In the genomic region with DNA sequence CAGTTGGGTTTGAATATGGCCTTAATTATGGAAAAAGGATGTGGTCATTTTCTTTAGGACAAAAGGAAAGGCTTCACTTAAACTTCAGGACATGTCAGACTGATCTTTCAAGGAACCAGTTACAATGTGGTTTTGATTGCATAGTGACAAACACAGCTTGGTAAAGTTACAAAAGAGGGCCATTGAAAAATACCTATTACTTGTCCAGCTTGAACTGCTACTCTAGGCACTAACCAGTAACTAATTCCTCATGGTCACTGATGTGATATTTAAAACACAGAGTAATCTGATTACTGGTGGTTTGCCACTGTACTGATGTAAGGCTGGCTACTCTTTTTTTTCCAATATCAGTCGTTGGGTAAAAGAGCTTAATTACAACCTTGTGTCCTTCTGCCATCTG, we compare ENCODE assay signal across 17 cellular contexts. TPM values are rescaled to one million over a fixed set of nuclear protein-coding genes. Genes with fewer than 3 reads are reported as not detected.
DNase-seq lines count a peak whose midpoint lies in the region; ATAC-seq, FAIRE-seq and TF ChIP-seq lines count a peak whose summit lies in the region.
"Had no signal": no experiment of that assay in that cellular context is flagged by ENCODE, and none has a peak within 500 bp of the region (broad histone marks: within the 10 kb centered on the region; RNA-seq: fewer than 3 reads in every experiment).

No MANE protein-coding gene starts in this region.

- H3K9me2 ChIP-seq in SK-N-SH: no peaks in the 10 kb centered on the region

- H3K9me3 ChIP-seq in SK-N-SH (no peaks in the 10 kb centered on the region), RWPE2 (ENCODE audit: severe bottlenecking) (no peaks in the 10 kb centered on the region), fibroblast of lung (ENCODE audit: control insufficient read depth, insufficient read depth, low read depth, low read length) (no peaks in the 10 kb centered on the region), tibial artery (no peaks in the 10 kb centered on the region), kidney (ENCODE audit: control insufficient read depth in 1 of 2, low read length in 2 of 2) (no peaks in the 10 kb centered on the region)

- H2AFZ ChIP-seq in SK-N-SH (ENCODE audit: low read depth) (no peak overlapping the region), fibroblast of lung (ENCODE audit: low read length) (no peak overlapping the region)

- CTCF ChIA-PET in SK-N-SH (lab: Yijun Ruan, JAX): interaction anchor here (0.9 to 14.7 kb wide), 13 partner anchors 13 to 570 kb away, joined by 3 to 428 read pairs (median 10); a partner anchor contains a TSS

- intact Hi-C loops in tibial artery (cut with DNase I; ENCODE audit: low total_unique reads) (no loop called here), kidney (cut with DNase I) (no loop called here), CD14-positive monocyte (cut with micrococcal nuclease) (loop anchor here in 1 of 2 donors (10.0 kb wide), 1 partner anchor 98 kb away; no protein-coding TSS in a partner anchor)

- TF ChIP-seq RAD21 in SK-N-SH (IDR thresholded peaks at IDR 0.05; ENCODE audit: low read length): no peak

- POLR2A ChIA-PET in SK-N-SH (lab: Yijun Ruan, JAX): interaction anchor here (1.3 kb wide), 1 partner anchor 22 kb away, joined by 5 read pairs; a partner anchor contains a TSS

- H3K27ac ChIP-seq in SK-N-SH (ENCODE audit: low read depth in 2 of 2, low read length in 1 of 2) (peak overlapping the region; percentile 35 to 43; a peak in 3 of 4 replicates), RWPE2 (ENCODE audit: poor library complexity, severe bottlenecking) (peak overlapping the region; percentile 63), fibroblast of lung (ENCODE audit: insufficient read depth, low read length) (peak overlapping the region; percentile 13), tibial artery (peak overlapping the region; percentile 87 to 90), kidney (ENCODE audit: low read depth in 2 of 2, low read length in 2 of 2) (no peak overlapping the region)

- H3K36me3 Mint-ChIP-seq in CD14-positive monocyte: peaks cover 14 to 23% of the 10 kb centered on the region in 2 donors
- H3K36me3 Mint-ChIP-seq: WTC11 had no signal

- H3K9me3 Mint-ChIP-seq in CD14-positive monocyte: no peaks in the 10 kb centered on the region
- H3K9me3 Mint-ChIP-seq: activated T-cell treated with anti-CD3 and anti-CD28 coated beads, Interleukin-2, amount 50 U/mL, for 72 hours; neural crest cell; stimulated activated memory B cell treated with anti-CD40 and anti-IgM and Interleukin-4, amounts not matched to agents 10 μg/mL and 1 μg/mL and 100 μg/mL, for 72 hours; WTC11 had no signal

- no peak for TF ChIP-seq EP300 in SK-N-SH (IDR thresholded peaks at IDR 0.05; ENCODE audit: borderline replicate concordance in 1 of 2, low read depth in 1 of 2, low read length in 1 of 2)

- H3K4me2 ChIP-seq in SK-N-SH (no peak overlapping the region), fibroblast of lung (ENCODE audit: extremely low read depth, insufficient read depth, low read length) (no peak overlapping the region)

- TF ChIP-seq POLR2A in GM18505 (IDR thresholded peaks at IDR 0.05; ENCODE audit: borderline replicate concordance, extremely low read depth, insufficient read depth, insufficient read length): no peak

- no peaks in the 10 kb centered on the region for H3K27me3 ChIP-seq in SK-N-SH (ENCODE audit: insufficient read depth)
- no peaks in the 10 kb centered on the region for H3K27me3 ChIP-seq in RWPE2 (ENCODE audit: insufficient read depth, poor library complexity, severe bottlenecking)
- no peaks in the 10 kb centered on the region for H3K27me3 ChIP-seq in fibroblast of lung (ENCODE audit: control insufficient read depth, insufficient read depth, low read length)
- H3K27me3 ChIP-seq in tibial artery: no peaks in the 10 kb centered on the region

- no peak overlapping the region for H3K4me3 ChIP-seq in SK-N-SH (ENCODE audit: low read depth in 2 of 2, low read length in 1 of 2)
- no peak overlapping the region for H3K4me3 ChIP-seq in RWPE2 (ENCODE audit: severe bottlenecking)
- no peak overlapping the region for H3K4me3 ChIP-seq in fibroblast of lung (replicated peaks in 1 of 4; ENCODE audit: control extremely low read depth in 1 of 4, insufficient read depth in 1 of 4, low read depth in 3 of 4, low read length in 4 of 4)
- no peak overlapping the region for H3K4me3 ChIP-seq in tibial artery
- no peak overlapping the region for H3K4me3 ChIP-seq in kidney (ENCODE audit: low read length in 2 of 2)

- FAIRE-seq in kidney (lab: Jason Lieb, UNC): no peak
- FAIRE-seq: keratinocyte had no signal

- H3K36me3 ChIP-seq in SK-N-SH (replicated peaks in 1 of 2; ENCODE audit: control insufficient read depth in 1 of 2, insufficient read depth in 2 of 2, low read length in 1 of 2) (peaks cover 0 to 11% of the 10 kb centered on the region in 2 experiments), RWPE2 (ENCODE audit: low read depth) (peaks cover 55% of the 10 kb centered on the region), fibroblast of lung (ENCODE audit: control insufficient read depth, insufficient read depth, low read length) (no peaks in the 10 kb centered on the region), tibial artery (no peaks in the 10 kb centered on the region), kidney (ENCODE audit: control insufficient read depth in 1 of 2, insufficient read depth in 2 of 2, low read length in 2 of 2) (no peaks in the 10 kb centered on the region)

- no peaks in the 10 kb centered on the region for H3K79me2 ChIP-seq in SK-N-SH (ENCODE audit: insufficient read depth)
- peaks cover 28% of the 10 kb centered on the region for H3K79me2 ChIP-seq in fibroblast of lung (ENCODE audit: control insufficient read depth, insufficient read depth, low read length)

- H4K20me1 ChIP-seq in SK-N-SH (ENCODE audit: insufficient read depth) (no peaks in the 10 kb centered on the region), fibroblast of lung (ENCODE audit: control insufficient read depth, extremely low read depth, insufficient read depth, low read length) (no peaks in the 10 kb centered on the region)

- H3K9ac ChIP-seq in SK-N-SH: no peak overlapping the region
- no peak overlapping the region for H3K9ac ChIP-seq in fibroblast of lung (ENCODE audit: insufficient read depth, low read length)
- no peak overlapping the region for H3K9ac ChIP-seq in kidney (ENCODE audit: low read length in 2 of 2)

- DNase-seq in SK-N-SH (no peak), RWPE2 (ENCODE audit: low spot score) (no peak), fibroblast of lung (ENCODE audit: low read depth in 2 of 2) (no peak), tibial artery (no peak), kidney (no peak), CD14-positive monocyte (ENCODE audit: low spot score) (no peak)
- DNase-seq: ACHN; activated T-cell treated with anti-CD3 and anti-CD28 coated beads, Interleukin-2, amount 50 U/mL, for 72 hours; foreskin melanocyte; NCI-H2081; RPMI8226 had no signal

- TF ChIP-seq CTCF in SK-N-SH (IDR thresholded peaks at IDR 0.05) (no peak), RWPE2 (IDR thresholded peaks at IDR 0.05; ENCODE audit: poor library complexity, severe bottlenecking) (no peak), fibroblast of lung (conservative IDR thresholded peaks at IDR 0.05 in 1 of 2, IDR thresholded peaks at IDR 0.05 in 1 of 2; ENCODE audit: low read depth in 1 of 2, low read length in 2 of 2) (no peak), tibial artery (IDR thresholded peaks at IDR 0.05) (no peak), kidney (IDR thresholded peaks at IDR 0.05; ENCODE audit: borderline replicate concordance, extremely low read depth, insufficient read depth) (no peak), CD14-positive monocyte (IDR thresholded peaks at IDR 0.05) (no peak)

- peak overlapping the region in 2 of 7 donors; percentile 24 to 50 for H3K27ac Mint-ChIP-seq in CD14-positive monocyte

- H3K4me3 Mint-ChIP-seq in CD14-positive monocyte: no peak overlapping the region
- H3K4me3 Mint-ChIP-seq: neural crest cell; stimulated activated memory B cell treated with anti-CD40 and anti-IgM and Interleukin-4, amounts not matched to agents 10 μg/mL and 1 μg/mL and 100 μg/mL, for 72 hours; WTC11 had no signal

- ATAC-seq in SK-N-SH treated with all-trans-retinoic acid at 6 μM for 48 hours: no peak
- no peak for ATAC-seq in RWPE2 (ENCODE audit: low read depth)
- no peak for ATAC-seq in GM18505 (IDR thresholded peaks at IDR 0.05; ENCODE audit: unreplicated experiment)
- ATAC-seq: activated T-cell treated with anti-CD3 and anti-CD28 coated beads, Interleukin-2, amount 50 U/mL, for 72 hours; stimulated activated memory B cell treated with anti-CD40 and anti-IgM and Interleukin-4, amounts not matched to agents 10 μg/mL and 1 μg/mL and 100 μg/mL, for 72 hours; WTC11 had no signal

- H3K4me1 ChIP-seq in SK-N-SH (ENCODE audit: control insufficient read depth in 1 of 2, insufficient read depth in 2 of 2, low read depth in 1 of 2, low read length in 1 of 2) (peaks cover 36 to 41% of the 10 kb centered on the region in 2 experiments; a peak in 3 of 4 replicates), RWPE2 (ENCODE audit: insufficient read depth, poor library complexity, severe bottlenecking) (peaks cover 60% of the 10 kb centered on the region), fibroblast of lung (ENCODE audit: control insufficient read depth, extremely low read depth, insufficient read depth, low read length) (peaks cover 24% of the 10 kb centered on the region), tibial artery (peaks cover 0 to 97% (median 62%) of the 10 kb centered on the region in 4 donors), kidney (ENCODE audit: control insufficient read depth in 1 of 2, insufficient read depth in 1 of 2, low read depth in 1 of 2, low read length in 2 of 2) (peaks cover 4 to 11% of the 10 kb centered on the region in 2 donors)

- peaks cover 19% of the 10 kb centered on the region for H3F3A ChIP-seq in SK-N-SH (replicated peaks; ENCODE audit: insufficient read depth)

- H3K27me3 Mint-ChIP-seq in CD14-positive monocyte (ENCODE audit: low read depth in 3 of 3): no peaks in the 10 kb centered on the region
- H3K27me3 Mint-ChIP-seq: stimulated activated memory B cell treated with anti-CD40 and anti-IgM and Interleukin-4, amounts not matched to agents 10 μg/mL and 1 μg/mL and 100 μg/mL, for 72 hours had no signal

- WGBS in SK-N-SH (ENCODE audit: low lambda C conversion rate): 56% methylated on average over 1 of the region's 1 CpG

- H3K4me1 Mint-ChIP-seq in CD14-positive monocyte: peaks cover 61% of the 10 kb centered on the region

TF ChIP-seq in SK-N-SH, 30 proteins besides CTCF, POLR2A, EP300 and RAD21 (continues in another document):
- TF ChIP-seq EZH2phosphoT487 (IDR thresholded peaks at IDR 0.05; ENCODE audit: borderline replicate concordance, low read depth): no peak

TF ChIP-seq in SK-N-SH treated with all-trans-retinoic acid at 6 μM for 48 hours, 23 proteins besides CTCF, POLR2A, EP300 and RAD21 (continues in another document):
- no peak for TF ChIP-seq OSR1 (CRISPR knock-in tag; IDR thresholded peaks at IDR 0.05)

RNA-seq across cellular contexts. Expression of a gene that starts 22.6 kb away (rescaled TPM):
- polyA plus RNA-seq in SK-N-SH (2012; rRNA removed) (9.5 and 15.6 TPM in 2 replicates), fibroblast of lung (28.6 and 64.1 TPM in 2 replicates), kidney (ENCODE audit: insufficient read depth, low read depth, low replicate concordance) (21.5 TPM), CD14-positive monocyte (100 to 1,000 TPM in 1 of 2 donors, 10 to 100 TPM in 1; 89.0 to 104 TPM)
- 12.5 and 13.4 TPM in 2 replicates for polyA plus RNA-seq in SK-N-SH (2012; cell fraction: cytosol; rRNA removed)
- polyA plus RNA-seq in SK-N-SH (2012; cell fraction: nucleus; rRNA removed): 16.9 and 22.4 TPM in 2 replicates
- total RNA-seq in fibroblast of lung (15.4 and 17.7 TPM in 2 replicates), kidney (108 TPM)
- 15.7 and 35.1 TPM in 2 replicates for polyA plus RNA-seq in fibroblast of lung (2012)
- 19.3 and 74.3 TPM in 2 replicates for polyA minus RNA-seq in fibroblast of lung (ENCODE audit: low replicate concordance)

Comparison
In these comparisons a context has a peak if more than half of its experiments do, and no peak if none do; other contexts are left out.
1. H3K27ac ChIP-seq: peak in SK-N-SH (2 of 2), RWPE2 (single experiment), fibroblast of lung (single experiment) and tibial artery (2 of 2); none in kidney (0 of 2).